1 cellular context compared by ENCODE assay signal in the genomic region with DNA sequence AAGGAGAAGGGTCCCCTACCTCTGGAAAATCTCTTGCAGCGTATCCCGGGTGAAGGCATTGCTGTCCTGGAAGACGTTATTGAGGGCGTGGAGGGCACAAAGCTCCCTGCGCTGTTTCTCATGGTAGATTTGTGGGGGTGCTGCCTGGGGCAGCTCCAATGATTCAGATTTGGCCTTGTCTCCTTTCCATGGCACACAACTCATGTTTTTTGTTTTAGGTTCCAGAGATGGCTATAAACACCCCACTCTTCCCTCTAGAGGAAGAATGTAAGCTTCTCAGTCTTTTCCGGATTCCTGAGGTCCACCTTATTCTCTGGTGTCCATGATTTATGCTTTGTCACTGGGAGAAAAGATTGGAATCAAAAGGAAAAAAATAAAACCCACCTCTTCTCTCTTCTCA.
TF ChIP-seq lines count a peak whose summit lies in the region.

No MANE protein-coding gene starts in this region.

TF ChIP-seq in K562, 482 proteins besides CTCF, POLR2A, EP300 and RAD21:
- TF ChIP-seq MEIS2 (IDR thresholded peaks at IDR 0.05; ENCODE audit: partially characterized antibody) (peak; percentile 67), ZNF316 (IDR thresholded peaks at IDR 0.05) (peak; percentile 19; the same call in 1 of the 2 replicates), ZC3H4 (CRISPR knock-in tag; IDR thresholded peaks at IDR 0.05; ENCODE audit: borderline replicate concordance) (0 out of 2 replicates have a peak, but pooled peaks have one; percentile 38), TEAD4 (IDR thresholded peaks at IDR 0.05; ENCODE audit: low read length) (0 out of 2 replicates have a peak, but pooled peaks have one; percentile 23), TEAD4 (CRISPR knock-in tag; IDR thresholded peaks at IDR 0.05; ENCODE audit: borderline replicate concordance) (no peak), PKNOX1 (IDR thresholded peaks at IDR 0.05) (peak; percentile 70), C11orf30 (IDR thresholded peaks at IDR 0.05; ENCODE audit: low read depth) (0 out of 2 replicates have a peak, but pooled peaks have one; percentile 29), KLF13 (tag; IDR thresholded peaks at IDR 0.05; ENCODE audit: borderline replicate concordance, low read depth) (no peak), NFE2 (IDR thresholded peaks at IDR 0.05; ENCODE audit: low read depth) (0 out of 2 replicates have a peak, but pooled peaks have one; percentile 44)
- TF ChIP-seq, protein P1, sequence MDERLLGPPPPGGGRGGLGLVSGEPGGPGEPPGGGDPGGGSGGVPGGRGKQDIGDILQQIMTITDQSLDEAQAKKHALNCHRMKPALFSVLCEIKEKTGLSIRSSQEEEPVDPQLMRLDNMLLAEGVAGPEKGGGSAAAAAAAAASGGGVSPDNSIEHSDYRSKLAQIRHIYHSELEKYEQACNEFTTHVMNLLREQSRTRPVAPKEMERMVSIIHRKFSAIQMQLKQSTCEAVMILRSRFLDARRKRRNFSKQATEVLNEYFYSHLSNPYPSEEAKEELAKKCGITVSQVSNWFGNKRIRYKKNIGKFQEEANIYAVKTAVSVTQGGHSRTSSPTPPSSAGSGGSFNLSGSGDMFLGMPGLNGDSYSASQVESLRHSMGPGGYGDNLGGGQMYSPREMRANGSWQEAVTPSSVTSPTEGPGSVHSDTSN (CRISPR knock-in tag; IDR thresholded peaks at IDR 0.05; ENCODE audit: low read depth), result no peak
- TF ChIP-seq, protein P1 (tag; conservative IDR thresholded peaks at IDR 0.05; ENCODE audit: low read depth), result peak; percentile 56
- TF ChIP-seq, protein P2, sequence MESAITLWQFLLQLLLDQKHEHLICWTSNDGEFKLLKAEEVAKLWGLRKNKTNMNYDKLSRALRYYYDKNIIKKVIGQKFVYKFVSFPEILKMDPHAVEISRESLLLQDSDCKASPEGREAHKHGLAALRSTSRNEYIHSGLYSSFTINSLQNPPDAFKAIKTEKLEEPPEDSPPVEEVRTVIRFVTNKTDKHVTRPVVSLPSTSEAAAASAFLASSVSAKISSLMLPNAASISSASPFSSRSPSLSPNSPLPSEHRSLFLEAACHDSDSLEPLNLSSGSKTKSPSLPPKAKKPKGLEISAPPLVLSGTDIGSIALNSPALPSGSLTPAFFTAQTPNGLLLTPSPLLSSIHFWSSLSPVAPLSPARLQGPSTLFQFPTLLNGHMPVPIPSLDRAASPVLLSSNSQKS (CRISPR knock-in tag; IDR thresholded peaks at IDR 0.05), result no peak
